ENCODE assay signal across 1 cellular context in genomic region chr5:86526811-86527348, GRCh38.
TF ChIP-seq lines count a peak whose summit lies in the region.

No MANE protein-coding gene starts in this region.

TF ChIP-seq in K562, 482 proteins besides CTCF, POLR2A, EP300 and RAD21 (continued from another document and continues in another):
- peak in 1 of 3 experiments; percentile 92; a peak in 2 of 6 replicates for TF ChIP-seq ZBTB11 (CRISPR knock-in tag; IDR thresholded peaks at IDR 0.05)
- peak; percentile 98 for TF ChIP-seq CHAMP1 (IDR thresholded peaks at IDR 0.05)
- no peak for TF ChIP-seq NFIX (CRISPR knock-in tag; IDR thresholded peaks at IDR 0.05; ENCODE audit: low read depth)
- TF ChIP-seq TARDBP (IDR thresholded peaks at IDR 0.05): peak; percentile 92
- TF ChIP-seq MBD2 (IDR thresholded peaks at IDR 0.05; ENCODE audit: borderline replicate concordance, low read depth): peak; percentile 77
- no peak for TF ChIP-seq ZKSCAN3 (CRISPR knock-in tag; IDR thresholded peaks at IDR 0.05)
- TF ChIP-seq ZFP91 (CRISPR knock-in tag; IDR thresholded peaks at IDR 0.05): no peak
- peak; percentile 66 for TF ChIP-seq E2F8 (IDR thresholded peaks at IDR 0.05; ENCODE audit: low read depth, partially characterized antibody)
- no peak for TF ChIP-seq CREBBP (IDR thresholded peaks at IDR 0.05; ENCODE audit: low read depth, low read length)
- no peak for TF ChIP-seq ZHX1 (conservative IDR thresholded peaks at IDR 0.05; ENCODE audit: low read length)
- TF ChIP-seq ELK1 (CRISPR knock-in tag; IDR thresholded peaks at IDR 0.05): no peak
- peak; percentile 79 for TF ChIP-seq HMGN3 (IDR thresholded peaks at IDR 0.05; ENCODE audit: borderline replicate concordance, extremely low read depth, insufficient read length, low read depth, low read length)
- no peak for TF ChIP-seq MED1 (CRISPR knock-in tag; IDR thresholded peaks at IDR 0.05; ENCODE audit: borderline replicate concordance)
- no peak for TF ChIP-seq GTF2F1 (IDR thresholded peaks at IDR 0.05; ENCODE audit: low read depth, low read length)
- TF ChIP-seq AFF4 (CRISPR knock-in tag; IDR thresholded peaks at IDR 0.05): no peak
- peak in 1 of 2 experiments; percentile 65; a peak in 1 of 4 replicates for TF ChIP-seq ETV6 (IDR thresholded peaks at IDR 0.05; ENCODE audit: borderline replicate concordance in 1 of 2, low read depth in 2 of 2, low read length in 1 of 2)
- TF ChIP-seq ETV6 (CRISPR knock-in tag; IDR thresholded peaks at IDR 0.05; ENCODE audit: borderline replicate concordance): no peak
- TF ChIP-seq TCF15 (CRISPR knock-in tag; IDR thresholded peaks at IDR 0.05): 0 out of 2 replicates have a peak, but pooled peaks have one; percentile 11
- no peak for TF ChIP-seq SIN3A (IDR thresholded peaks at IDR 0.05; ENCODE audit: borderline replicate concordance in 2 of 2, control insufficient read depth in 1 of 2, low read depth in 2 of 2, low read length in 2 of 2)
- TF ChIP-seq MTA2 (IDR thresholded peaks at IDR 0.05; ENCODE audit: low read depth): peak; percentile 99
- peak; percentile 78; the same call in 1 of the 2 replicates for TF ChIP-seq MTF1 (CRISPR knock-in tag; IDR thresholded peaks at IDR 0.05; ENCODE audit: borderline replicate concordance)
- TF ChIP-seq CREB5 (CRISPR knock-in tag; IDR thresholded peaks at IDR 0.05): peak; percentile 87
- TF ChIP-seq ZKSCAN1 (IDR thresholded peaks at IDR 0.05; ENCODE audit: low read depth, low read length): peak; percentile 75
- TF ChIP-seq ZNF184 (CRISPR knock-in tag; IDR thresholded peaks at IDR 0.05): no peak
- no peak for TF ChIP-seq PURB (CRISPR knock-in tag; IDR thresholded peaks at IDR 0.05; ENCODE audit: low read depth)
- TF ChIP-seq ZNF146 (CRISPR knock-in tag; IDR thresholded peaks at IDR 0.05; ENCODE audit: unreplicated experiment): no peak
- TF ChIP-seq CREB3 (tag; conservative IDR thresholded peaks at IDR 0.05; ENCODE audit: low read depth): peak; percentile 95
- TF ChIP-seq DMBX1 (CRISPR knock-in tag; IDR thresholded peaks at IDR 0.05; ENCODE audit: borderline replicate concordance): peak; percentile 99
- no peak for TF ChIP-seq PHF21A (IDR thresholded peaks at IDR 0.05; ENCODE audit: borderline replicate concordance, low read depth)
- no peak; the same call in 1 of the 2 replicates for TF ChIP-seq MXI1 (IDR thresholded peaks at IDR 0.05; ENCODE audit: low read depth, low read length)
- peak; percentile 91 for TF ChIP-seq ZNF668 (CRISPR knock-in tag; IDR thresholded peaks at IDR 0.05)
- TF ChIP-seq PTTG1 (tag; IDR thresholded peaks at IDR 0.05; ENCODE audit: low read depth): peak; percentile 78
- peak; percentile 84 for TF ChIP-seq ZNF444 (CRISPR knock-in tag; IDR thresholded peaks at IDR 0.05)
- TF ChIP-seq HCFC1 (IDR thresholded peaks at IDR 0.05; ENCODE audit: low read depth, low read length): no peak
- TF ChIP-seq ZNF561 (CRISPR knock-in tag; conservative IDR thresholded peaks at IDR 0.05): no peak
